Comparison of ENCODE assay signal across 23 cellular contexts in genomic region chr6:145906144-145906543, GRCh38. TPM values are rescaled to one million over a fixed set of nuclear protein-coding genes. Genes with fewer than 3 reads are reported as not detected.
A peak's percentile ranks its signal among the peaks of the same experiment; 100 is the strongest.
DNase-seq lines count a peak whose midpoint lies in the region; ATAC-seq and TF ChIP-seq lines count a peak whose summit lies in the region.
"Had no signal": no experiment of that assay in that cellular context is flagged by ENCODE, and none has a peak within 500 bp of the region (broad histone marks: within the 10 kb centered on the region; RNA-seq: fewer than 3 reads in every experiment).

No MANE protein-coding gene starts in this region.

- CTCF ChIA-PET in CD8-positive, alpha-beta T cell (lab: Charles Lee), result no interaction called here

- peak overlapping the region; percentile 2 for H3K27ac Mint-ChIP-seq in activated T-cell treated with anti-CD3 and anti-CD28 coated beads, Interleukin-2, amount 50 U/mL, for 72 hours
- H3K27ac Mint-ChIP-seq in CD8-positive, alpha-beta T cell, result peak overlapping the region; percentile 8
- H3K27ac Mint-ChIP-seq in memory B cell, result peak overlapping the region; percentile 67
- peak overlapping the region; percentile 7 for H3K27ac Mint-ChIP-seq in stimulated activated memory B cell treated with anti-CD40 and anti-IgM and Interleukin-4, amounts not matched to agents 10 μg/mL and 1 μg/mL and 100 μg/mL, for 72 hours
- no peak overlapping the region for H3K27ac Mint-ChIP-seq in activated naive CD8-positive, alpha-beta T cell treated with anti-CD3 and anti-CD28 coated beads, Interleukin-2, amount 50 U/mL, for 24 hours

- DNase-seq in activated T-cell treated with anti-CD3 and anti-CD28 coated beads, Interleukin-2, amount 50 U/mL, for 72 hours, result no peak
- no peak for DNase-seq in activated T-cell treated with anti-CD3 and anti-CD28 coated beads, Interleukin-2, amount 50 U/mL, for 4 hours
- DNase-seq in CD8-positive, alpha-beta T cell, result no peak
- no peak for DNase-seq in memory B cell (ENCODE audit: low spot score in 2 of 2)
- DNase-seq in activated naive CD8-positive, alpha-beta T cell treated with anti-CD3 and anti-CD28 coated beads, Interleukin-2, amount 50 U/mL, for 24 hours, result no peak
- DNase-seq: CD8-positive, alpha-beta memory T cell; DMS 273 treated with DMSO at 0.1 percent for 48 hours; DMS79; EL; GDM1; H7; MV-4-11; NCI-H1105 treated with DMSO at 0.1 percent for 48 hours; NCI-H2029; NCI-H446; NCI-H524 treated with DMSO at 0.1 percent for 48 hours; NCI-H774; SJCRH30 had no signal

- H3K9me3 Mint-ChIP-seq in activated T-cell treated with anti-CD3 and anti-CD28 coated beads, Interleukin-2, amount 50 U/mL, for 72 hours, result peaks cover 0 to 1% of the 10 kb centered on the region in 2 donors
- no peaks in the 10 kb centered on the region for H3K9me3 Mint-ChIP-seq in activated T-cell treated with anti-CD3 and anti-CD28 coated beads, Interleukin-2, amount 50 U/mL, for 4 hours
- H3K9me3 Mint-ChIP-seq in CD8-positive, alpha-beta T cell, result no peaks in the 10 kb centered on the region
- no peaks in the 10 kb centered on the region for H3K9me3 Mint-ChIP-seq in memory B cell
- H3K9me3 Mint-ChIP-seq in stimulated activated memory B cell treated with anti-CD40 and anti-IgM and Interleukin-4, amounts not matched to agents 10 μg/mL and 1 μg/mL and 100 μg/mL, for 72 hours, result no peaks in the 10 kb centered on the region
- no peaks in the 10 kb centered on the region for H3K9me3 Mint-ChIP-seq in activated naive CD8-positive, alpha-beta T cell treated with anti-CD3 and anti-CD28 coated beads, Interleukin-2, amount 50 U/mL, for 24 hours
- H3K9me3 Mint-ChIP-seq: CD8-positive, alpha-beta memory T cell had no signal

- H3K9me3 ChIP-seq in CD8-positive, alpha-beta T cell (ENCODE audit: low read length), result no peaks in the 10 kb centered on the region
- H3K9me3 ChIP-seq: SJCRH30 had no signal

- H3K4me1 Mint-ChIP-seq in activated T-cell treated with anti-CD3 and anti-CD28 coated beads, Interleukin-2, amount 50 U/mL, for 72 hours (ENCODE audit: low read depth), result peaks cover 8% of the 10 kb centered on the region
- peaks cover 5% of the 10 kb centered on the region for H3K4me1 Mint-ChIP-seq in activated T-cell treated with anti-CD3 and anti-CD28 coated beads, Interleukin-2, amount 50 U/mL, for 4 hours (ENCODE audit: low read depth)
- H3K4me1 Mint-ChIP-seq in CD8-positive, alpha-beta T cell (ENCODE audit: low read depth), result peaks cover 11% of the 10 kb centered on the region
- peaks cover 28% of the 10 kb centered on the region for H3K4me1 Mint-ChIP-seq in memory B cell
- H3K4me1 Mint-ChIP-seq in stimulated activated memory B cell treated with anti-CD40 and anti-IgM and Interleukin-4, amounts not matched to agents 10 μg/mL and 1 μg/mL and 100 μg/mL, for 72 hours, result peaks cover 27% of the 10 kb centered on the region
- H3K4me1 Mint-ChIP-seq in activated naive CD8-positive, alpha-beta T cell treated with anti-CD3 and anti-CD28 coated beads, Interleukin-2, amount 50 U/mL, for 24 hours, result peaks cover 5% of the 10 kb centered on the region

- TF ChIP-seq CTCF in CD8-positive, alpha-beta T cell (IDR thresholded peaks at IDR 0.05), result no peak

- H3K36me3 Mint-ChIP-seq in activated T-cell treated with anti-CD3 and anti-CD28 coated beads, Interleukin-2, amount 50 U/mL, for 72 hours (ENCODE audit: insufficient read depth in 2 of 2), result peaks cover 15 to 25% of the 10 kb centered on the region in 2 donors
- H3K36me3 Mint-ChIP-seq in activated T-cell treated with anti-CD3 and anti-CD28 coated beads, Interleukin-2, amount 50 U/mL, for 4 hours (ENCODE audit: insufficient read depth), result peaks cover 56% of the 10 kb centered on the region
- H3K36me3 Mint-ChIP-seq in CD8-positive, alpha-beta T cell, result peaks cover 78% of the 10 kb centered on the region
- H3K36me3 Mint-ChIP-seq in memory B cell, result peaks cover 28% of the 10 kb centered on the region
- H3K36me3 Mint-ChIP-seq in stimulated activated memory B cell treated with anti-CD40 and anti-IgM and Interleukin-4, amounts not matched to agents 10 μg/mL and 1 μg/mL and 100 μg/mL, for 72 hours, result peaks cover 54% of the 10 kb centered on the region
- H3K36me3 Mint-ChIP-seq in activated naive CD8-positive, alpha-beta T cell treated with anti-CD3 and anti-CD28 coated beads, Interleukin-2, amount 50 U/mL, for 24 hours (ENCODE audit: low read depth), result peaks cover 52% of the 10 kb centered on the region

- H3K36me3 ChIP-seq in CD8-positive, alpha-beta T cell (ENCODE audit: insufficient read depth, low read length), result peaks cover 13% of the 10 kb centered on the region

- no peak overlapping the region for H3K4me3 Mint-ChIP-seq in activated T-cell treated with anti-CD3 and anti-CD28 coated beads, Interleukin-2, amount 50 U/mL, for 72 hours
- H3K4me3 Mint-ChIP-seq in activated T-cell treated with anti-CD3 and anti-CD28 coated beads, Interleukin-2, amount 50 U/mL, for 4 hours, result no peak overlapping the region
- H3K4me3 Mint-ChIP-seq in CD8-positive, alpha-beta T cell, result no peak overlapping the region
- H3K4me3 Mint-ChIP-seq in memory B cell, result no peak overlapping the region
- no peak overlapping the region for H3K4me3 Mint-ChIP-seq in stimulated activated memory B cell treated with anti-CD40 and anti-IgM and Interleukin-4, amounts not matched to agents 10 μg/mL and 1 μg/mL and 100 μg/mL, for 72 hours
- no peak overlapping the region for H3K4me3 Mint-ChIP-seq in activated naive CD8-positive, alpha-beta T cell treated with anti-CD3 and anti-CD28 coated beads, Interleukin-2, amount 50 U/mL, for 24 hours
- H3K4me3 Mint-ChIP-seq: CD8-positive, alpha-beta memory T cell had no signal

- no peak overlapping the region for H3K4me3 ChIP-seq in CD8-positive, alpha-beta T cell (ENCODE audit: low read depth, low read length)
- H3K4me3 ChIP-seq: BLaER1, SJCRH30 had no signal

- H3K4me1 ChIP-seq in CD8-positive, alpha-beta T cell (ENCODE audit: insufficient read depth, low read length), result no peaks in the 10 kb centered on the region
- H3K4me1 ChIP-seq: BLaER1, SJCRH30 had no signal

- intact Hi-C loops in CD8-positive, alpha-beta T cell (cut with DNase I, micrococcal nuclease), result no loop called here

- POLR2A ChIA-PET in CD8-positive, alpha-beta T cell (lab: Charles Lee), result no interaction called here

- ATAC-seq in activated T-cell treated with anti-CD3 and anti-CD28 coated beads, Interleukin-2, amount 50 U/mL, for 72 hours (replicated peaks in 1 of 2), result peak in 1 of 2 donors; percentile 19
- ATAC-seq in activated T-cell treated with anti-CD3 and anti-CD28 coated beads, Interleukin-2, amount 50 U/mL, for 4 hours, result no peak
- no peak for ATAC-seq in CD8-positive, alpha-beta T cell
- ATAC-seq in memory B cell (ENCODE audit: low read depth), result no peak
- ATAC-seq in stimulated activated memory B cell treated with anti-CD40 and anti-IgM and Interleukin-4, amounts not matched to agents 10 μg/mL and 1 μg/mL and 100 μg/mL, for 72 hours, result no peak
- no peak for ATAC-seq in GM21576 (IDR thresholded peaks at IDR 0.05; ENCODE audit: unreplicated experiment)
- no peak for ATAC-seq in activated naive CD8-positive, alpha-beta T cell treated with anti-CD3 and anti-CD28 coated beads, Interleukin-2, amount 50 U/mL, for 24 hours
- ATAC-seq: Right ventricle myocardium inferior, SK-N-SH treated with all-trans-retinoic acid at 6 μM for 48 hours had no signal

- no peaks in the 10 kb centered on the region for H3K27me3 ChIP-seq in CD8-positive, alpha-beta T cell (ENCODE audit: insufficient read depth, low read length)
- H3K27me3 ChIP-seq: BLaER1, SJCRH30 had no signal

- H3K27me3 Mint-ChIP-seq in activated T-cell treated with anti-CD3 and anti-CD28 coated beads, Interleukin-2, amount 50 U/mL, for 72 hours (ENCODE audit: low read depth), result no peaks in the 10 kb centered on the region
- H3K27me3 Mint-ChIP-seq in activated T-cell treated with anti-CD3 and anti-CD28 coated beads, Interleukin-2, amount 50 U/mL, for 4 hours (ENCODE audit: low read depth), result no peaks in the 10 kb centered on the region
- no peaks in the 10 kb centered on the region for H3K27me3 Mint-ChIP-seq in CD8-positive, alpha-beta T cell (ENCODE audit: low read depth)
- H3K27me3 Mint-ChIP-seq in memory B cell, result no peaks in the 10 kb centered on the region
- no peaks in the 10 kb centered on the region for H3K27me3 Mint-ChIP-seq in stimulated activated memory B cell treated with anti-CD40 and anti-IgM and Interleukin-4, amounts not matched to agents 10 μg/mL and 1 μg/mL and 100 μg/mL, for 72 hours
- no peaks in the 10 kb centered on the region for H3K27me3 Mint-ChIP-seq in activated naive CD8-positive, alpha-beta T cell treated with anti-CD3 and anti-CD28 coated beads, Interleukin-2, amount 50 U/mL, for 24 hours
- H3K27me3 Mint-ChIP-seq: CD8-positive, alpha-beta memory T cell had no signal

- no peak overlapping the region for H3K27ac ChIP-seq in CD8-positive, alpha-beta T cell (ENCODE audit: low read depth, low read length)
- H3K27ac ChIP-seq: BLaER1, SJCRH30 had no signal

RNA-seq across cellular contexts. Expression of gene SHPRH, which starts 58.0 kb away (rescaled TPM):
- 10 to 100 TPM; 13.8 to 14.5 TPM for total RNA-seq in activated T-cell treated with anti-CD3 and anti-CD28 coated beads, Interleukin-2, amount 50 U/mL, for 72 hours
- total RNA-seq in activated T-cell treated with anti-CD3 and anti-CD28 coated beads, Interleukin-2, amount 50 U/mL, for 4 hours, result 10 to 100 TPM; 13.0 to 14.9 (median 14.2) TPM
- total RNA-seq in CD8-positive, alpha-beta T cell, result 10 to 100 TPM; 14.2 to 18.6 TPM
